ENCODE assay signal across 8 cellular contexts in the genomic region with DNA sequence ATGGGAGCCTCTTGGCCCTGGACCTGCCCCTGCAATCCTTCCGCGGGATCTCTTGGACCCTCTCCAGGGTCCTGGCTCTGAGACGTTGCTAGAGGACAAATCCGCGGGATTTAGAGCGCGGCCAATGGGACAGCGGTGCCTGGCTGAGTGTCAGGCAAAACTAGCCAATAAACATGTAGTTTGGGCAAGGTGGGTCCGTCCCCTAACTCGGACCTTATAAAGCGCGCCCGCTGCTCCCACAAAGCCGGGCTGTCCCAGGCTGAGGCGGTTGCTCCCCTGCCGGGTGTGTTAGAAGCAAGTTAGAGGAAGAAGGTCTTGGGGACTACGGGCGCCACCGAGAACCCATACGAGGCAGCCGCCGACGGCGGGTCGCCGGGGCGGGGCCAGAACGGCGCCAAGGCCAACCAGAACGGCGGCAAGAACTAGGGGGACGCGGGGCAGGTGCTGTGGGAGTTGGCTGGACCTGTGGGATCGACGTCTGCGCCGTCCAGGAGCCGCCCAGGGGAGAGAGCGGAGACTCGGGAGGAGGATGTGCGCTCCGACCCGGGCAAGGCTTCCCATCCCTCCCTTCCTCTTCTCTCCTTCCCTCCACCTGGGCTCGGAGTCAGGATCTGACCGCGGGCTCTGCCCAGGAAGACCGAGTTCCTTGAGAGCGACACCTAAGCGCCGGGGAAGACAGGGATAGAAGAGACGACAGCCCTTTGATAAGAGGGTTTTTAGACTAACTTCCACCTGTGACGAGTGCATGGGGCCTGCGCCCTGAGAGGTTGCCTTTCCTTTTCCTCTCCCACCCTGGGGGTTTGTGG. TPM values are rescaled to one million over a fixed set of nuclear protein-coding genes. Genes with fewer than 3 reads are reported as not detected.
DNase-seq lines count a peak whose midpoint lies in the region; ATAC-seq, FAIRE-seq and TF ChIP-seq lines count a peak whose summit lies in the region.

No MANE protein-coding gene starts in this region.

- H2BK5ac ChIP-seq in H1 (ENCODE audit: low read depth, low read length): no peak overlapping the region

- H3K9ac ChIP-seq in H1 (replicated peaks in 1 of 4; ENCODE audit: extremely low read depth in 1 of 4, low read depth in 3 of 4, low read length in 3 of 4): peak overlapping the region; percentile 52 to 82 (median 78)

- peaks cover 0 to 6% of the 10 kb centered on the region in 2 experiments; a peak in 1 of 4 replicates for H3K79me2 ChIP-seq in H1 (ENCODE audit: control insufficient read depth in 1 of 2, insufficient read depth in 2 of 2, low read length in 2 of 2)

- DNase-seq in CMK (ENCODE audit: low read depth) (peak; percentile 85), NCI-H69 (lab: John Stamatoyannopoulos, UW) (peak; percentile 100), H1 (ENCODE audit: low read depth in 1 of 2, low spot score in 2 of 2) (peak; percentile 93), lung microvascular endothelial cell (ENCODE audit: low read depth in 2 of 2) (peak; percentile 93 to 96)
- DNase-seq in activated CD4-positive, alpha-beta memory T cell treated with anti-CD3 and anti-CD28 coated beads, Interleukin-2, amount 10 ng/mL, durations not matched to agents 7 days and 5 days: peak; percentile 81
- peak in 2 of 3 experiments; percentile 14 to 31 for DNase-seq in stimulated activated CD4-positive, alpha-beta T cell treated with anti-CD3 and anti-CD28 coated beads, TNF-alpha, amount 100 ng/mL, for 4 hours (ENCODE audit: low read depth in 3 of 3)

- peak overlapping the region; percentile 96 for H4K8ac ChIP-seq in H1 (ENCODE audit: extremely low read depth, insufficient read depth, low read length)

- peaks cover 4% of the 10 kb centered on the region for H3K36me3 Mint-ChIP-seq in activated CD4-positive, alpha-beta memory T cell treated with anti-CD3 and anti-CD28 coated beads, Interleukin-2, amount 10 ng/mL, durations not matched to agents 7 days and 5 days (ENCODE audit: low read depth)

- H3K4ac ChIP-seq in H1 (replicated peaks; ENCODE audit: insufficient read length, low read depth, low read length): peak overlapping the region; percentile 54

- peaks cover 15% of the 10 kb centered on the region; the same call in 1 of the 2 replicates for H3K23me2 ChIP-seq in H1 (ENCODE audit: low read depth, low read length)

- H2AFZ ChIP-seq in H1 (ENCODE audit: low read length): no peak overlapping the region; the same call in 1 of the 2 replicates

- no peaks in the 10 kb centered on the region for H4K20me1 ChIP-seq in H1 (replicated peaks in 1 of 2; ENCODE audit: control insufficient read depth in 1 of 2, insufficient read depth in 2 of 2, low read length in 2 of 2)

- no peaks in the 10 kb centered on the region for H3K27me3 Mint-ChIP-seq in activated CD4-positive, alpha-beta memory T cell treated with anti-CD3 and anti-CD28 coated beads, Interleukin-2, amount 10 ng/mL, durations not matched to agents 7 days and 5 days

- POLR2A ChIA-PET in activated CD4-positive, alpha-beta memory T cell treated with anti-CD3 and anti-CD28 coated beads, Interleukin-2, amount 10 ng/mL, durations not matched to agents 7 days and 5 days (lab: Charles Lee): interaction anchor here (1.2 kb wide), 1 partner anchor 380 kb away, joined by 4 read pairs; a partner anchor contains a TSS
- POLR2A ChIA-PET in H1 (lab: Charles Lee; ENCODE audit: partially characterized antibody): interaction anchor here (0.7 to 3.4 kb wide), 11 partner anchors 9 to 380 kb away, joined by 3 to 22 read pairs (median 4); a partner anchor contains a TSS

- no peak for TF ChIP-seq CTCF in H1 (IDR thresholded peaks at IDR 0.05; ENCODE audit: control extremely low read depth in 1 of 3, insufficient read depth in 1 of 3, low read depth in 1 of 3, low read length in 3 of 3)

- CTCF ChIA-PET in activated CD4-positive, alpha-beta memory T cell treated with anti-CD3 and anti-CD28 coated beads, Interleukin-2, amount 10 ng/mL, durations not matched to agents 7 days and 5 days (lab: Charles Lee): interaction anchor here (0.9 to 1.4 kb wide), 5 partner anchors 10 to 257 kb away, joined by 3 to 10 read pairs (median 6); no protein-coding TSS in a partner anchor
- CTCF ChIA-PET in H1 (lab: Charles Lee; ENCODE audit: partially characterized antibody): interaction anchor here (0.5 to 2.2 kb wide), 8 partner anchors 12 to 362 kb away, joined by 3 to 12 read pairs (median 5); a partner anchor contains a TSS

- H2BK15ac ChIP-seq in H1 (ENCODE audit: low read length): no peak overlapping the region

- H4K91ac ChIP-seq in H1 (replicated peaks; ENCODE audit: insufficient read length, low read length): peak overlapping the region; percentile 87

- H2BK20ac ChIP-seq in H1 (ENCODE audit: low read length): no peak overlapping the region

- no peak overlapping the region for H3K23ac ChIP-seq in H1 (ENCODE audit: insufficient read length)

- peak overlapping the region; percentile 66 to 76 (median 74) for H3K4me3 ChIP-seq in H1 (ENCODE audit: extremely low read depth in 1 of 4, insufficient read depth in 2 of 4, low read depth in 3 of 4, low read length in 4 of 4)

- no peaks in the 10 kb centered on the region for H3K9me3 ChIP-seq in H1 (ENCODE audit: insufficient read depth in 2 of 2, low read depth in 1 of 2, low read length in 1 of 2)

- no peak overlapping the region for H3K27ac Mint-ChIP-seq in activated CD4-positive, alpha-beta memory T cell treated with anti-CD3 and anti-CD28 coated beads, Interleukin-2, amount 10 ng/mL, durations not matched to agents 7 days and 5 days

- H3K14ac ChIP-seq in H1 (ENCODE audit: insufficient read length): no peak overlapping the region

- TF ChIP-seq EP300 in H1 (IDR thresholded peaks at IDR 0.05; ENCODE audit: borderline replicate concordance in 1 of 2, low read depth in 2 of 2, low read length in 2 of 2): no peak

- H3K27ac ChIP-seq in H1 (ENCODE audit: low read depth, low read length): no peak overlapping the region

- no peaks in the 10 kb centered on the region for H3K9me3 Mint-ChIP-seq in activated CD4-positive, alpha-beta memory T cell treated with anti-CD3 and anti-CD28 coated beads, Interleukin-2, amount 10 ng/mL, durations not matched to agents 7 days and 5 days

- H3K4me3 Mint-ChIP-seq in activated CD4-positive, alpha-beta memory T cell treated with anti-CD3 and anti-CD28 coated beads, Interleukin-2, amount 10 ng/mL, durations not matched to agents 7 days and 5 days: no peak overlapping the region

- H3K4me1 Mint-ChIP-seq in activated CD4-positive, alpha-beta memory T cell treated with anti-CD3 and anti-CD28 coated beads, Interleukin-2, amount 10 ng/mL, durations not matched to agents 7 days and 5 days: peaks cover 17% of the 10 kb centered on the region

- H2BK12ac ChIP-seq in H1 (ENCODE audit: low read depth, low read length): peak overlapping the region; percentile 30; the same call in 1 of the 2 replicates

- H3K4me1 ChIP-seq in H1 (replicated peaks in 1 of 4; ENCODE audit: control insufficient read depth in 3 of 4, insufficient read depth in 4 of 4, low read length in 3 of 4): peaks cover 0 to 10% (median 5%) of the 10 kb centered on the region in 4 experiments; a peak in 3 of 7 replicates

- no peak for FAIRE-seq in H1 (lab: Jason Lieb, UNC)

- H3K18ac ChIP-seq in H1 (ENCODE audit: extremely low read depth, low read length): peak overlapping the region; percentile 75; the same call in 1 of the 2 replicates

- no peak for TF ChIP-seq RAD21 in H1 (IDR thresholded peaks at IDR 0.05 in 1 of 2, conservative IDR thresholded peaks at IDR 0.05 in 1 of 2; ENCODE audit: low read depth in 2 of 2, low read length in 2 of 2)

- peaks cover 0 to 2% (median 0%) of the 10 kb centered on the region in 4 experiments; a peak in 1 of 8 replicates for H3K36me3 ChIP-seq in H1 (ENCODE audit: control insufficient read depth in 2 of 4, insufficient read depth in 4 of 4, low read length in 3 of 4)

- peak overlapping the region; percentile 56 for H2BK120ac ChIP-seq in H1 (replicated peaks; ENCODE audit: low read depth, low read length)

- no peak overlapping the region for H2AK5ac ChIP-seq in H1 (ENCODE audit: low read depth, low read length)

- peaks cover 0 to 10% (median 7%) of the 10 kb centered on the region in 4 experiments; a peak in 5 of 7 replicates for H3K27me3 ChIP-seq in H1 (replicated peaks in 1 of 4; ENCODE audit: control insufficient read depth in 3 of 4, extremely low read depth in 1 of 4, insufficient read depth in 3 of 4, low read length in 3 of 4)

- WGBS in H1 (ENCODE audit: extremely low coverage in 1 of 2, insufficient coverage in 1 of 2, insufficient read length in 1 of 2, insufficient replicate concordance in 2 of 2, low coverage in 1 of 2, low lambda C conversion rate in 2 of 2, missing lambda C conversion rate in 1 of 2), 2 experiments: 4% methylated on average over 48 of the region's 53 CpGs; no CpG with 5 or more reads in 1 of the 2 experiments

- ATAC-seq in GM19455 (IDR thresholded peaks at IDR 0.05; ENCODE audit: unreplicated experiment) (peak; percentile 93), HG03565 (IDR thresholded peaks at IDR 0.05; ENCODE audit: unreplicated experiment) (peak; percentile 82)

- no peak overlapping the region for H3K56ac ChIP-seq in H1 (replicated peaks; ENCODE audit: insufficient read length, low read depth, low read length)

- TF ChIP-seq POLR2A in H1 (IDR thresholded peaks at IDR 0.05; ENCODE audit: control extremely low read depth in 1 of 2, low read depth in 2 of 2, low read length in 2 of 2): peak; percentile 90 to 95

- H3K4me2 ChIP-seq in H1 (ENCODE audit: insufficient read depth in 1 of 2, low read depth in 2 of 2, low read length in 2 of 2): peak overlapping the region; percentile 83 to 86

- no peaks in the 10 kb centered on the region for H3K79me1 ChIP-seq in H1 (ENCODE audit: low read depth, low read length)

- H4K5ac ChIP-seq in H1 (ENCODE audit: insufficient read length, low read depth, low read length): peak overlapping the region; percentile 79

TF ChIP-seq in H1, 55 proteins besides CTCF, POLR2A, EP300 and RAD21 (continues in another document):
- TF ChIP-seq TBP (IDR thresholded peaks at IDR 0.05; ENCODE audit: low read depth, low read length) (peak; percentile 97), CEBPB (IDR thresholded peaks at IDR 0.05; ENCODE audit: low read depth, low read length) (no peak), ASH2L (IDR thresholded peaks at IDR 0.05; ENCODE audit: low read length) (peak; percentile 65), POU5F1 (IDR thresholded peaks at IDR 0.05; ENCODE audit: low read depth, low read length) (no peak)

RNA-seq across cellular contexts. Expression of a gene that starts 6.5 kb away (rescaled TPM):
- 10 to 100 TPM; 20.9 to 23.5 TPM for total RNA-seq in activated CD4-positive, alpha-beta memory T cell treated with anti-CD3 and anti-CD28 coated beads, Interleukin-2, amount 10 ng/mL, durations not matched to agents 7 days and 5 days
- 11.2 and 12.5 TPM in 2 replicates for total RNA-seq in H1 (2021; fragmentation: NEBNext Ultra II Directional; extraction: Animal tissue kit (Norgen Biotek cat#: 25700))
- 8.9 and 11.1 TPM in 2 replicates for polyA plus RNA-seq in H1 (2011; rRNA removed)
- polyA plus RNA-seq in H1 (2011; cell fraction: cytosol; rRNA removed): 13.4 TPM
- polyA plus RNA-seq in H1 (2011; cell fraction: nucleus; rRNA removed): 1.9 TPM
- 7.7 to 9.8 TPM (median 9.0 TPM) in 4 replicates for polyA plus RNA-seq in H1 (2012, experiment 1 of 2)
- polyA plus RNA-seq in H1 (2012, experiment 2 of 2): 11.8 TPM
- 8.2 TPM for polyA plus RNA-seq in H1 (2013, experiment 1 of 2)
- polyA plus RNA-seq in H1 (2013, experiment 2 of 2): 7.3 TPM
- 1.3 and 1.8 TPM in 2 replicates for polyA minus RNA-seq in H1 (2011; rRNA and poly(A)+ RNA removed)
- polyA minus RNA-seq in H1 (2011; cell fraction: cytosol; rRNA and poly(A)+ RNA removed): 2.0 TPM
- polyA minus RNA-seq in H1 (2011; cell fraction: nucleus; rRNA and poly(A)+ RNA removed): 3.6 TPM
- total RNA-seq in lung microvascular endothelial cell: 6.2 and 15.5 TPM in 2 replicates

Comparison
In these comparisons a context has a peak if more than half of its experiments do, and no peak if none do; other contexts are left out.
1. DNase-seq: peak in every context shown above with its lines; median percentile 100 in NCI-H69; 94 in lung microvascular endothelial cell; 93 in H1; 85 in CMK; 81 in activated CD4-positive, alpha-beta memory T cell treated with anti-CD3 and anti-CD28 coated beads, Interleukin-2, amount 10 ng/mL, durations not matched to agents 7 days and 5 days; 22 in stimulated activated CD4-positive, alpha-beta T cell treated with anti-CD3 and anti-CD28 coated beads, TNF-alpha, amount 100 ng/mL, for 4 hours.